ENCODE assay signal across 12 cellular contexts in genomic region chr18:9433616-9434239, GRCh38. TPM values are rescaled to one million over a fixed set of nuclear protein-coding genes. Genes with fewer than 3 reads are reported as not detected.
DNase-seq lines count a peak whose midpoint lies in the region; TF ChIP-seq lines count a peak whose summit lies in the region.
"Had no signal": no experiment of that assay in that cellular context is flagged by ENCODE, and none has a peak within 500 bp of the region (broad histone marks: within the 10 kb centered on the region; RNA-seq: fewer than 3 reads in every experiment).

No MANE protein-coding gene starts in this region.

- CTCF ChIA-PET in PC-9 (lab: Charles Lee) = no interaction called here

- H3K36me3 ChIP-seq in esophagus muscularis mucosa = no peaks in the 10 kb centered on the region
- no peaks in the 10 kb centered on the region for H3K36me3 ChIP-seq in testis (ENCODE audit: low read depth, missing control alignments)
- H3K36me3 ChIP-seq in PC-9 (ENCODE audit: low read depth) = no peaks in the 10 kb centered on the region
- H3K36me3 ChIP-seq: SJSA1 had no signal

- H2AFZ ChIP-seq in PC-9 = no peak overlapping the region

- H3K4me3 ChIP-seq in esophagus muscularis mucosa = peak overlapping the region in 1 of 4 donors; percentile 7
- peak overlapping the region in 1 of 2 donors; percentile 26 for H3K4me3 ChIP-seq in testis
- no peak overlapping the region for H3K4me3 ChIP-seq in PC-9
- H3K4me3 ChIP-seq: SJSA1 had no signal

- no peaks in the 10 kb centered on the region for H3K9me2 ChIP-seq in PC-9 (ENCODE audit: insufficient read depth)

- DNase-seq in NCI-H146 (lab: John Stamatoyannopoulos, UW) = peak; percentile 27
- no peak for DNase-seq in NCI-H146 treated with DMSO at 0.1 percent for 48 hours (lab: John Stamatoyannopoulos, UW; ENCODE audit: unreplicated experiment)
- DNase-seq in Kasumi-1 (lab: John Stamatoyannopoulos, UW) = peak; percentile 78 to 86
- peak; percentile 86 for DNase-seq in esophagus muscularis mucosa (ENCODE audit: extremely low spot score)
- DNase-seq in retina = peak; percentile 40
- no peak for DNase-seq in testis
- no peak for DNase-seq in globus pallidus (ENCODE audit: low spot score)
- no peak for DNase-seq in PC-9
- DNase-seq: 8988T, DND-41, NCI-H446 had no signal

- no peak for TF ChIP-seq EP300 in esophagus muscularis mucosa (IDR thresholded peaks at IDR 0.05)

- H3K79me2 ChIP-seq in PC-9 (ENCODE audit: low read depth) = no peaks in the 10 kb centered on the region

- H3K27ac ChIP-seq in esophagus muscularis mucosa (replicated peaks in 1 of 4) (peak overlapping the region in 2 of 4 donors; percentile 8 to 44), testis (no peak overlapping the region), PC-9 (no peak overlapping the region)
- H3K27ac ChIP-seq: SJSA1 had no signal

- no peaks in the 10 kb centered on the region for H3F3A ChIP-seq in PC-9 (ENCODE audit: insufficient read depth, low read depth)

- WGBS in esophagus muscularis mucosa = 23% methylated on average over 12 of the region's 12 CpGs
- 10 to 14% methylated on average over 12 of the region's 12 CpGs for WGBS in testis, 2 donors

- POLR2A ChIA-PET in PC-9 (lab: Charles Lee; ENCODE audit: unreplicated experiment) = no interaction called here

- H3K27me3 ChIP-seq in esophagus muscularis mucosa (no peaks in the 10 kb centered on the region), testis (no peaks in the 10 kb centered on the region), PC-9 (ENCODE audit: insufficient read depth, low read depth) (no peaks in the 10 kb centered on the region)
- H3K27me3 ChIP-seq: SJSA1 had no signal

- H4K20me1 ChIP-seq in PC-9 (ENCODE audit: insufficient read depth) = no peaks in the 10 kb centered on the region

- TF ChIP-seq CTCF in esophagus muscularis mucosa (IDR thresholded peaks at IDR 0.05) = no peak
- TF ChIP-seq CTCF in testis (IDR thresholded peaks at IDR 0.05) = no peak
- no peak for TF ChIP-seq CTCF in PC-9 (conservative IDR thresholded peaks at IDR 0.05)

- intact Hi-C loops in esophagus muscularis mucosa (cut with DNase I) = no loop called here
- intact Hi-C loops in testis (cut with DNase I; ENCODE audit: low total_unique reads) = no loop called here
- intact Hi-C loops in PC-9 (cut with micrococcal nuclease; ENCODE audit: unreplicated experiment) = no loop called here

- TF ChIP-seq POLR2A in esophagus muscularis mucosa (IDR thresholded peaks at IDR 0.05; ENCODE audit: low read depth) (no peak), testis (IDR thresholded peaks at IDR 0.05) (no peak)

- H3K4me2 ChIP-seq in PC-9 = no peak overlapping the region

- no TSS peak for BruUV-seq in PC-9 (replicated peaks; lab: Mats Ljungman, UMichigan)

- H3K4me1 ChIP-seq in esophagus muscularis mucosa = peaks cover 0 to 25% (median 22%) of the 10 kb centered on the region in 4 donors
- peaks cover 5% of the 10 kb centered on the region for H3K4me1 ChIP-seq in testis
- H3K4me1 ChIP-seq in PC-9 (replicated peaks; ENCODE audit: insufficient read depth) = no peaks in the 10 kb centered on the region

- no peaks in the 10 kb centered on the region for H3K9me3 ChIP-seq in esophagus muscularis mucosa
- no peaks in the 10 kb centered on the region for H3K9me3 ChIP-seq in testis
- H3K9me3 ChIP-seq in PC-9 (ENCODE audit: insufficient read depth, low read depth) = no peaks in the 10 kb centered on the region
- H3K9me3 ChIP-seq: SJSA1 had no signal

RNA-seq across cellular contexts. Expression of gene RALBP1, which starts 41.6 kb away (rescaled TPM):
- total RNA-seq in esophagus muscularis mucosa = 100 to 1,000 TPM; 103 to 164 (median 115) TPM
- total RNA-seq in testis = 10 to 100 TPM; 46.3 to 59.8 TPM
- polyA plus RNA-seq in testis (ENCODE audit: insufficient read depth, low read depth, low replicate concordance) = 23.6 TPM
- total RNA-seq in PC-9 (2021) = 91.3 and 95.0 TPM in 2 replicates

Comparison
In these comparisons a context has a peak if more than half of its experiments do, and no peak if none do; other contexts are left out.
1. DNase-seq: peak in NCI-H146 (single experiment), Kasumi-1 (2 of 2), esophagus muscularis mucosa (single experiment) and retina (single experiment); none in NCI-H146 treated with DMSO at 0.1 percent for 48 hours (single experiment), testis (single experiment), globus pallidus (single experiment) and PC-9 (0 of 2).